14 cellular contexts compared by ENCODE assay signal in the genomic region with DNA sequence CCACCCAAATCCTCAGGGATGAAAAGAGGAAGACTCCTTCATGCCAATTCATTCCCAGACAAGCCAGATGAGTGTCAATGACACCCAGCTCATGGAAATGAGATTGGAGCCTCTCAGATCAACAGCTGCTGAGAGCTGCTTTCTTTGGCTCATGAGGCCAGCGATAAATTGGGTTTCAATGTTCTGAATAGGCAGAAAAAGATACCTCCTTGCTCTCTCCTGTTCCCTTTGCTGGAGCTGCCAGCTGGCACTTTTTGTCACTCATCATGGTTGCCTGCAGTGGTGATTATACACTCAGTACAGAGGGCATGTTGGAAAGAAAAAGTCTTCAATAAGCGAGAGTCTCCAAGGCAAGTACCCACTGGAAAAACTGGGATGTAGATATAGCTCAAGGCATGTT. TPM values are rescaled to one million over a fixed set of nuclear protein-coding genes. Genes with fewer than 3 reads are reported as not detected.
"Had no signal": no experiment of that assay in that cellular context is flagged by ENCODE, and none has a peak within 500 bp of the region (broad histone marks: within the 10 kb centered on the region; RNA-seq: fewer than 3 reads in every experiment).

No MANE protein-coding gene starts in this region.

- H3K9me3 Mint-ChIP-seq: activated naive CD8-positive, alpha-beta T cell treated with anti-CD3 and anti-CD28 coated beads, Interleukin-2, amount 10 ng/mL, durations not matched to agents 7 days and 5 days; activated T-cell treated with anti-CD3 and anti-CD28 coated beads, Interleukin-2, amount 50 U/mL, for 4 hours; mesothelial cell of epicardium; naive B cell had no signal

- H3K27ac ChIP-seq: sigmoid colon had no signal

- H3K4me1 Mint-ChIP-seq: activated naive CD8-positive, alpha-beta T cell treated with anti-CD3 and anti-CD28 coated beads, Interleukin-2, amount 10 ng/mL, durations not matched to agents 7 days and 5 days; naive B cell had no signal

- FAIRE-seq: endometrium had no signal

- H3K4me3 ChIP-seq: sigmoid colon, stomach, thyroid gland had no signal

- H3K9me3 ChIP-seq: stomach, thyroid gland had no signal

- H3K27ac Mint-ChIP-seq: activated naive CD8-positive, alpha-beta T cell treated with anti-CD3 and anti-CD28 coated beads, Interleukin-2, amount 10 ng/mL, durations not matched to agents 7 days and 5 days; mesothelial cell of epicardium; progenitor cell of endocrine pancreas had no signal

- ATAC-seq: activated CD4-positive, CD25-positive, alpha-beta regulatory T cell treated with anti-CD3 and anti-CD28 coated beads, Interleukin-2, amount 50 U/mL, for 24 hours; activated T-cell treated with anti-CD3 and anti-CD28 coated beads, Interleukin-2, amount 50 U/mL, for 4 hours had no signal

- DNase-seq: activated CD4-positive, alpha-beta T cell treated with anti-CD3 and anti-CD28 coated beads, Interleukin-2, amount 50 U/mL, for 48 hours; activated gamma-delta T cell treated with Interleukin-2 at 50 U/mL for 16 hours; activated naive CD8-positive, alpha-beta T cell treated with anti-CD3 and anti-CD28 coated beads, Interleukin-2, amount 10 ng/mL, durations not matched to agents 7 days and 5 days; activated T-cell treated with anti-CD3 and anti-CD28 coated beads, Interleukin-2, amount 50 U/mL, for 4 hours; islet precursor cell; naive B cell; sigmoid colon; stimulated activated CD4-positive, alpha-beta T cell treated with anti-CD3 and anti-CD28 coated beads, Interleukin-4, amount 100 ng/mL, for 24 hours; stomach; thyroid gland had no signal

- H3K4me3 Mint-ChIP-seq: activated naive CD8-positive, alpha-beta T cell treated with anti-CD3 and anti-CD28 coated beads, Interleukin-2, amount 10 ng/mL, durations not matched to agents 7 days and 5 days; activated T-cell treated with anti-CD3 and anti-CD28 coated beads, Interleukin-2, amount 50 U/mL, for 4 hours; mesothelial cell of epicardium; naive B cell had no signal

- H3K27me3 Mint-ChIP-seq: progenitor cell of endocrine pancreas had no signal

- H3K36me3 Mint-ChIP-seq: activated naive CD8-positive, alpha-beta T cell treated with anti-CD3 and anti-CD28 coated beads, Interleukin-2, amount 10 ng/mL, durations not matched to agents 7 days and 5 days; mesothelial cell of epicardium; naive B cell had no signal

- H3K4me1 ChIP-seq: sigmoid colon had no signal

- H3K36me3 ChIP-seq: sigmoid colon, stomach, thyroid gland had no signal

- H3K27me3 ChIP-seq: sigmoid colon, stomach, thyroid gland had no signal

RNA-seq across cellular contexts. Expression of gene SH3RF2, which starts 47.1 kb away (rescaled TPM):
- total RNA-seq: activated naive CD8-positive, alpha-beta T cell treated with anti-CD3 and anti-CD28 coated beads, Interleukin-2, amount 10 ng/mL, durations not matched to agents 7 days and 5 days had no signal
